Comparison of ENCODE assay signal across 23 cellular contexts in the genomic region with DNA sequence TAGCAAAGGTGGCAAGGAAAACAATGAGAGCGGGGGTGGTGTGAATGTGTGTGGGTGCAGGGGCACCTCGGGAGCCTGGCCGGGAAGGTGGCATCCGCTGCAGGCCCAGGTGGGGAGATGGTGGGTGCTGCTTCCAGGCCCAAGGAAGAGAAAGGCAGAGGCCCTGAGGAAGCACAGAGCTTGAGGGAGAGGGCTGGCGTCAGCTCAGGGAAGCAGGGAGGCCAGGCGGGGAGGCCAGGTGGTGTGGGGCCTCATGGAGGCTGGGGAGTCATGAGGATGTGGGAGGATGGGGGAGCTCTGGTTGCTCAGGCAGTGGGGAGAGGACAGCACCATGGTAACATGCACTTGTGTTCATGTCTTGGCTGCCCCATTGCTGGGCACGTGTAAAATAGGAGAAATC. TPM values are rescaled to one million over a fixed set of nuclear protein-coding genes. Genes with fewer than 3 reads are reported as not detected.
A peak's percentile ranks its signal among the peaks of the same experiment; 100 is the strongest.
DNase-seq lines count a peak whose midpoint lies in the region; ATAC-seq, FAIRE-seq and TF ChIP-seq lines count a peak whose summit lies in the region.
"Had no signal": no experiment of that assay in that cellular context is flagged by ENCODE, and none has a peak within 500 bp of the region (broad histone marks: within the 10 kb centered on the region; RNA-seq: fewer than 3 reads in every experiment).

No MANE protein-coding gene starts in this region.

- no peak overlapping the region for H3K27ac ChIP-seq in HEK293 (ENCODE audit: extremely low read depth, low read depth, low read length)
- H3K27ac ChIP-seq in HepG2 (ENCODE audit: extremely low read length, insufficient read depth, low read length) = no peak overlapping the region

- TF ChIP-seq CTCF in HEK293 (tag by site-specific recombination; IDR thresholded peaks at IDR 0.05) = no peak
- no peak for TF ChIP-seq CTCF in WTC11 (IDR thresholded peaks at IDR 0.05)
- TF ChIP-seq CTCF in HepG2 (CRISPR knock-in tag; IDR thresholded peaks at IDR 0.05) = no peak

- H2AFZ ChIP-seq in HepG2 (ENCODE audit: low read length) = no peak overlapping the region

- H3K9me3 ChIP-seq in HEK293 (ENCODE audit: control insufficient read depth, insufficient read depth, low read depth, low read length) (no peaks in the 10 kb centered on the region), HepG2 (ENCODE audit: low read length) (no peaks in the 10 kb centered on the region)

- no peak overlapping the region for H3K9ac ChIP-seq in HepG2 (ENCODE audit: insufficient read depth, low read depth, low read length)

- no peak for DNase-seq in WTC11 (ENCODE audit: low spot score)
- DNase-seq in HepG2 (ENCODE audit: low spot score) = no peak
- DNase-seq in sciatic nerve (ENCODE audit: low spot score) = peak; percentile 28
- no peak for DNase-seq in activated T-helper 2 cell treated with anti-CD3 and anti-CD28 coated beads, Interferon-gamma antibody, Interleukin-2, Interleukin-4, amounts not matched to agents 10 μg/mL and 5 μg/mL and 100 μg/mL, durations not matched to agents 14 hours and 24 hours and 36 hours (ENCODE audit: low spot score)
- DNase-seq in activated CD8-positive, alpha-beta memory T cell treated with anti-CD3 and anti-CD28 coated beads, Interleukin-2, amount 50 U/mL, for 4 hours = no peak
- DNase-seq in NCI-H748 treated with DMSO at 0.1 percent for 48 hours (lab: John Stamatoyannopoulos, UW) = no peak
- no peak for DNase-seq in stimulated activated CD4-positive, alpha-beta T cell treated with anti-CD3 and anti-CD28 coated beads, Interleukin-4, amount 100 ng/mL, for 1 hour
- DNase-seq: EL, GF-D8, Karpas-422, MV-4-11, NCI-H1105 treated with DMSO at 0.1 percent for 48 hours, NCI-H2081, NCI-H2171 treated with DMSO at 0.1 percent for 48 hours, NCI-H524 treated with DMSO at 0.1 percent for 48 hours, OCI-M1, SHP77 had no signal

- FAIRE-seq in HepG2 (lab: Jason Lieb, UNC) = no peak
- FAIRE-seq: A204.1, HTR-8/SVneo had no signal

- H4K20me1 ChIP-seq in HepG2 (ENCODE audit: insufficient read depth, low read length) = peaks cover 8% of the 10 kb centered on the region

- ATAC-seq in WTC11 (no peak), HepG2 (no peak), sciatic nerve (no peak)

- WGBS in HepG2 (ENCODE audit: low lambda C conversion rate) = 97% methylated on average over 7 of the region's 7 CpGs

- no TSS peak for BruUV-seq in HepG2 (replicated peaks; lab: Mats Ljungman, UMichigan)

- H3K9me3 Mint-ChIP-seq in WTC11 = peaks cover 4% of the 10 kb centered on the region
- H3K9me3 Mint-ChIP-seq in activated T-helper 2 cell treated with anti-CD3 and anti-CD28 coated beads, Interferon-gamma antibody, Interleukin-2, Interleukin-4, amounts not matched to agents 10 μg/mL and 5 μg/mL and 100 μg/mL, durations not matched to agents 14 hours and 24 hours and 36 hours = no peaks in the 10 kb centered on the region

- H3K27ac Mint-ChIP-seq in WTC11 = peak overlapping the region; percentile 83; the same call in 1 of the 2 replicates
- H3K27ac Mint-ChIP-seq in activated T-helper 2 cell treated with anti-CD3 and anti-CD28 coated beads, Interferon-gamma antibody, Interleukin-2, Interleukin-4, amounts not matched to agents 10 μg/mL and 5 μg/mL and 100 μg/mL, durations not matched to agents 14 hours and 24 hours and 36 hours = no peak overlapping the region
- H3K27ac Mint-ChIP-seq: B cell, IgD-negative memory B cell had no signal

- CTCF ChIA-PET in HEK293 (lab: Yijun Ruan, JAX) = interaction anchor here (2.7 kb wide), 1 partner anchor 15 kb away, joined by 8 read pairs; no protein-coding TSS in a partner anchor
- CTCF ChIA-PET in WTC11 (lab: Charles Lee) = interaction anchor here (0.8 to 1.7 kb wide), 2 partner anchors 23 to 40 kb away, joined by 3 to 5 read pairs; no protein-coding TSS in a partner anchor
- CTCF ChIA-PET in HepG2 (lab: Yijun Ruan, JAX; ENCODE audit: low intra/inter-chr PET ratio, low total read pairs) = no interaction called here

- no peaks in the 10 kb centered on the region for H3K27me3 ChIP-seq in HepG2 (ENCODE audit: control insufficient read depth in 1 of 2, insufficient read depth in 2 of 2, low read length in 2 of 2)

- TF ChIP-seq POLR2A in HepG2 (IDR thresholded peaks at IDR 0.05; ENCODE audit: insufficient read depth in 1 of 2, low read depth in 2 of 2, low read length in 2 of 2) = no peak

- H3K27me3 Mint-ChIP-seq in WTC11 (ENCODE audit: low read depth) = no peaks in the 10 kb centered on the region
- no peaks in the 10 kb centered on the region for H3K27me3 Mint-ChIP-seq in activated T-helper 2 cell treated with anti-CD3 and anti-CD28 coated beads, Interferon-gamma antibody, Interleukin-2, Interleukin-4, amounts not matched to agents 10 μg/mL and 5 μg/mL and 100 μg/mL, durations not matched to agents 14 hours and 24 hours and 36 hours (ENCODE audit: low read depth)

- intact Hi-C loops in HepG2 (cut with micrococcal nuclease; ENCODE audit: unreplicated experiment) (no loop called here), sciatic nerve (cut with DNase I) (no loop called here)
- intact Hi-C loops in activated T-helper 2 cell treated with anti-CD3 and anti-CD28 coated beads, Interferon-gamma antibody, Interleukin-2, Interleukin-4, amounts not matched to agents 10 μg/mL and 5 μg/mL and 100 μg/mL, durations not matched to agents 14 hours and 24 hours and 36 hours (cut with micrococcal nuclease) = no loop called here

- peaks cover 64% of the 10 kb centered on the region for H3K79me2 ChIP-seq in HepG2 (ENCODE audit: insufficient read depth, low read length)

- H3K4me3 Mint-ChIP-seq in WTC11 = no peak overlapping the region
- no peak overlapping the region for H3K4me3 Mint-ChIP-seq in activated T-helper 2 cell treated with anti-CD3 and anti-CD28 coated beads, Interferon-gamma antibody, Interleukin-2, Interleukin-4, amounts not matched to agents 10 μg/mL and 5 μg/mL and 100 μg/mL, durations not matched to agents 14 hours and 24 hours and 36 hours (ENCODE audit: low read depth)
- H3K4me3 Mint-ChIP-seq: B cell, CD14-positive monocyte, IgD-negative memory B cell had no signal

- H3K36me3 ChIP-seq in HEK293 (ENCODE audit: control insufficient read depth in 2 of 2, insufficient read depth in 1 of 2, low read length in 2 of 2) (no peaks in the 10 kb centered on the region), HepG2 (replicated peaks in 1 of 2; ENCODE audit: control insufficient read depth in 1 of 2, insufficient read depth in 2 of 2, low read length in 2 of 2) (no peaks in the 10 kb centered on the region)

- H3K36me3 Mint-ChIP-seq in WTC11 = no peaks in the 10 kb centered on the region
- no peaks in the 10 kb centered on the region for H3K36me3 Mint-ChIP-seq in activated T-helper 2 cell treated with anti-CD3 and anti-CD28 coated beads, Interferon-gamma antibody, Interleukin-2, Interleukin-4, amounts not matched to agents 10 μg/mL and 5 μg/mL and 100 μg/mL, durations not matched to agents 14 hours and 24 hours and 36 hours (ENCODE audit: low read depth)
- H3K36me3 Mint-ChIP-seq: CD14-positive monocyte, IgD-negative memory B cell had no signal

- TF ChIP-seq EP300 in HepG2 (IDR thresholded peaks at IDR 0.05; ENCODE audit: low read depth in 2 of 2, low read length in 2 of 2) = no peak
- TF ChIP-seq EP300 in HepG2 (CRISPR knock-in tag; IDR thresholded peaks at IDR 0.05; ENCODE audit: borderline replicate concordance) = no peak

- H3K4me2 ChIP-seq in HepG2 (ENCODE audit: low read depth, low read length) = no peak overlapping the region

- POLR2A ChIA-PET in HEK293 (lab: Yijun Ruan, JAX) = no interaction called here
- POLR2A ChIA-PET in WTC11 (lab: Charles Lee) = no interaction called here
- POLR2A ChIA-PET in HepG2 (lab: Yijun Ruan, JAX) = no interaction called here

- no peak overlapping the region for H3K4me3 ChIP-seq in HEK293 (ENCODE audit: low read depth, low read length)
- no peak overlapping the region for H3K4me3 ChIP-seq in HepG2 (replicated peaks in 1 of 3; ENCODE audit: insufficient read depth in 1 of 3, low read depth in 2 of 3, low read length in 3 of 3)

- TF ChIP-seq RAD21 in HepG2 (CRISPR knock-in tag; IDR thresholded peaks at IDR 0.05) = no peak

- in situ Hi-C loops in HepG2 (cut with HindIII; ENCODE audit: extremely low pct_ligation_motif_present, low pct_unique_long_range_greater_than_20kb) = no loop called here

- H3K4me1 Mint-ChIP-seq in WTC11 = peaks cover 64% of the 10 kb centered on the region
- no peaks in the 10 kb centered on the region for H3K4me1 Mint-ChIP-seq in activated T-helper 2 cell treated with anti-CD3 and anti-CD28 coated beads, Interferon-gamma antibody, Interleukin-2, Interleukin-4, amounts not matched to agents 10 μg/mL and 5 μg/mL and 100 μg/mL, durations not matched to agents 14 hours and 24 hours and 36 hours (ENCODE audit: low read depth)
- H3K4me1 Mint-ChIP-seq: B cell, CD14-positive monocyte, IgD-negative memory B cell had no signal

- H3K4me1 ChIP-seq in HEK293 (ENCODE audit: control insufficient read depth, insufficient read depth, low read length) = no peaks in the 10 kb centered on the region
- peaks cover 69% of the 10 kb centered on the region for H3K4me1 ChIP-seq in HepG2 (ENCODE audit: insufficient read depth, low read length)

RNA-seq across cellular contexts. Expression of a gene that starts 43.3 kb away (rescaled TPM):
- 46.2 to 49.3 TPM (median 49.1 TPM) in 3 replicates for total RNA-seq in WTC11 (2021)
- total RNA-seq in HepG2 (2016; rRNA removed; fragmentation: Illumina TruSeq; extraction: Trizol) = 21.2 and 21.3 TPM in 2 replicates
- total RNA-seq in HepG2 (2016; cell fraction: cytosol; rRNA removed; fragmentation: Illumina TruSeq; extraction: Trizol; ENCODE audit: low read depth) = 15.6 and 16.1 TPM in 2 replicates
- total RNA-seq in HepG2 (2016; cell fraction: insoluble cytoplasmic fraction; rRNA removed; fragmentation: Illumina TruSeq; extraction: Trizol) = 20.4 and 23.5 TPM in 2 replicates
- 27.1 and 28.5 TPM in 2 replicates for total RNA-seq in HepG2 (2016; cell fraction: membrane; rRNA removed; fragmentation: Illumina TruSeq; extraction: Trizol)
- 28.8 and 34.0 TPM in 2 replicates for total RNA-seq in HepG2 (2016; cell fraction: nucleus; rRNA removed; fragmentation: Illumina TruSeq; extraction: Trizol)
- polyA plus RNA-seq in HepG2 (2011; rRNA removed) = 27.5 and 32.7 TPM in 2 replicates
- polyA plus RNA-seq in HepG2 (2011; cell fraction: cytosol; rRNA removed) = 19.3 and 22.2 TPM in 2 replicates
- 33.7 and 43.0 TPM in 2 replicates for polyA plus RNA-seq in HepG2 (2011; cell fraction: nucleus; rRNA removed)
- polyA plus RNA-seq in HepG2 (2012) = 20.5 and 29.8 TPM in 2 replicates
- polyA plus RNA-seq in HepG2 (2016; cell fraction: cytosol; fragmentation: Illumina TruSeq; extraction: Trizol; ENCODE audit: low read depth) = 8.6 and 8.8 TPM in 2 replicates
- polyA plus RNA-seq in HepG2 (2016; cell fraction: insoluble cytoplasmic fraction; fragmentation: Illumina TruSeq; extraction: Trizol; ENCODE audit: low read depth) = 21.8 and 25.4 TPM in 2 replicates
- polyA plus RNA-seq in HepG2 (2016; cell fraction: membrane; fragmentation: Illumina TruSeq; extraction: Trizol; ENCODE audit: low read depth) = 26.9 and 28.8 TPM in 2 replicates
- polyA plus RNA-seq in HepG2 (2016; cell fraction: nucleus; fragmentation: Illumina TruSeq; extraction: Trizol; ENCODE audit: insufficient read depth, low read depth) = 22.6 and 25.2 TPM in 2 replicates
- 83.1 and 137 TPM in 2 replicates for polyA minus RNA-seq in HepG2 (2011; rRNA and poly(A)+ RNA removed; ENCODE audit: low replicate concordance)
- polyA minus RNA-seq in HepG2 (2011; cell fraction: cytosol; rRNA and poly(A)+ RNA removed) = 22.7 and 29.5 TPM in 2 replicates
- 111 and 113 TPM in 2 replicates for polyA minus RNA-seq in HepG2 (2011; cell fraction: nucleus; rRNA and poly(A)+ RNA removed)
- 62.9 TPM for total RNA-seq in sciatic nerve
- 1.8 and 2.2 TPM in 2 replicates for total RNA-seq in activated T-helper 2 cell treated with anti-CD3 and anti-CD28 coated beads, Interferon-gamma antibody, Interleukin-2, Interleukin-4, amounts not matched to agents 10 μg/mL and 5 μg/mL and 100 μg/mL, durations not matched to agents 14 hours and 24 hours and 36 hours
- total RNA-seq: B cell had no signal
- polyA plus RNA-seq: CD14-positive monocyte, IgD-negative memory B cell had no signal
